ENCODE assay signal across 26 cellular contexts in the genomic region with DNA sequence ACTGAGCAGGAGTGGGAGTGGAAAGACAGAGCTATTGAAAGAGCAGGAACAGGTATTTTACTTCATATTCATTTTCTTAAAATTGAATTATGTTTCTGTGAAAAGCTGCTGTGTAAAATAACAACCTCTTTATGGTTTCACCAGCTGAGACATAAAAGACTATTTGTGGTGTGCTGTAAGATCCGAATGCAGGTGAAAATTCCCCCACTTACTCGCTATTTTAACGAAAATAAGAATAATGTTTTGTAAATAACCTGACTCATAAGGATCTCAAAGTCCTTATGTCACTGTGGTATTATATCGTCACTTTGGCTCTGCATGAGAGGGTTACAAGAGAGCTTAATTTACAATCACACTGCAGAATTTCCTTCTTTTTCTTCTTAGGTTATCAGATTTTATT.
"Had no signal": no experiment of that assay in that cellular context is flagged by ENCODE, and none has a peak within 500 bp of the region (broad histone marks: within the 10 kb centered on the region; RNA-seq: fewer than 3 reads in every experiment).

No MANE protein-coding gene starts in this region.

- H3K27ac Mint-ChIP-seq: memory B cell; naive thymus-derived CD8-positive, alpha-beta T cell; stimulated activated naive B cell treated with anti-CD40 and anti-IgM and Interleukin-4, amounts not matched to agents 10 μg/mL and 1 μg/mL and 100 μg/mL, for 72 hours had no signal

- DNase-seq: islet precursor cell; left ventricle myocardium inferior; naive thymus-derived CD8-positive, alpha-beta T cell; nucleus accumbens; pancreas; posterior cingulate gyrus; retina; right cardiac atrium; stimulated activated CD4-positive, alpha-beta T cell treated with anti-CD3 and anti-CD28 coated beads, Interleukin-12 subunit alpha, Interleukin-12 subunit beta, amount 100 ng/mL, for 4 hours; stimulated activated CD4-positive, alpha-beta T cell treated with anti-CD3 and anti-CD28 coated beads, Interleukin-15, amount 100 ng/mL, for 24 hours; stimulated activated CD4-positive, alpha-beta T cell treated with anti-CD3 and anti-CD28 coated beads, Interleukin-2, amount 100 ng/mL, for 24 hours; stimulated activated CD4-positive, alpha-beta T cell treated with anti-CD3 and anti-CD28 coated beads, Interleukin-4, amount 100 ng/mL, for 1 hour; stimulated activated naive B cell treated with anti-CD40 and anti-IgM and Interleukin-4, amounts not matched to agents 10 μg/mL and 1 μg/mL and 100 μg/mL, for 72 hours; stimulated activated naive CD8-positive, alpha-beta T cell treated with anti-CD3 and anti-CD28 coated beads, Interleukin-15, Interleukin-2, amounts not matched to agents 100 U/mL and 50 U/mL, for 24 hours; stomach; testis; thyroid gland; trophoblast cell; upper lobe of right lung had no signal

- H3K9me3 Mint-ChIP-seq: memory B cell; nephron; neural crest cell; stimulated activated naive B cell treated with anti-CD40 and anti-IgM and Interleukin-4, amounts not matched to agents 10 μg/mL and 1 μg/mL and 100 μg/mL, for 72 hours had no signal

- H3K4me1 ChIP-seq: pancreas, prostate gland, stomach, testis, thyroid gland, upper lobe of right lung had no signal

- H3K9me3 ChIP-seq: pancreas, prostate gland, stomach, testis, thyroid gland, upper lobe of right lung had no signal

- H3K36me3 Mint-ChIP-seq: memory B cell; naive thymus-derived CD8-positive, alpha-beta T cell; stimulated activated naive B cell treated with anti-CD40 and anti-IgM and Interleukin-4, amounts not matched to agents 10 μg/mL and 1 μg/mL and 100 μg/mL, for 72 hours had no signal

- H3K36me3 ChIP-seq: left ventricle myocardium inferior, pancreas, prostate gland, stomach, thyroid gland, upper lobe of right lung had no signal

- H3K27ac ChIP-seq: left ventricle myocardium inferior, pancreas, prostate gland, skin epidermis, stomach, testis, thyroid gland, upper lobe of right lung had no signal

- H3K4me1 Mint-ChIP-seq: memory B cell; naive thymus-derived CD8-positive, alpha-beta T cell; stimulated activated naive B cell treated with anti-CD40 and anti-IgM and Interleukin-4, amounts not matched to agents 10 μg/mL and 1 μg/mL and 100 μg/mL, for 72 hours had no signal

- H3K27me3 Mint-ChIP-seq: memory B cell; stimulated activated naive B cell treated with anti-CD40 and anti-IgM and Interleukin-4, amounts not matched to agents 10 μg/mL and 1 μg/mL and 100 μg/mL, for 72 hours had no signal

- H3K27me3 ChIP-seq: pancreas, stomach, testis, thyroid gland, upper lobe of right lung had no signal

- ATAC-seq: naive thymus-derived CD8-positive, alpha-beta T cell; pancreas; right cardiac atrium; sciatic nerve; stimulated activated naive B cell treated with anti-CD40 and anti-IgM and Interleukin-4, amounts not matched to agents 10 μg/mL and 1 μg/mL and 100 μg/mL, for 72 hours; stimulated activated naive CD8-positive, alpha-beta T cell treated with anti-CD3 and anti-CD28 coated beads, Interleukin-15, Interleukin-2, amounts not matched to agents 100 U/mL and 50 U/mL, for 24 hours; upper lobe of right lung had no signal

- H3K4me3 Mint-ChIP-seq: memory B cell; naive thymus-derived CD8-positive, alpha-beta T cell; nephron; neural crest cell; stimulated activated naive B cell treated with anti-CD40 and anti-IgM and Interleukin-4, amounts not matched to agents 10 μg/mL and 1 μg/mL and 100 μg/mL, for 72 hours had no signal

- H3K4me3 ChIP-seq: left ventricle myocardium inferior, lung, pancreas, prostate gland, skin epidermis, stomach, testis, thyroid gland, upper lobe of right lung had no signal
